ENCODE assay signal across 8 cellular contexts in genomic region chr1:228379165-228379460, GRCh38. TPM values are rescaled to one million over a fixed set of nuclear protein-coding genes. Genes with fewer than 3 reads are reported as not detected.
DNase-seq lines count a peak whose midpoint lies in the region; ATAC-seq and TF ChIP-seq lines count a peak whose summit lies in the region.

No MANE protein-coding gene starts in this region.

- H3K27ac ChIP-seq in endodermal cell (ENCODE audit: low read depth, low read length), result no peak overlapping the region
- no peak overlapping the region for H3K27ac ChIP-seq in naive thymus-derived CD4-positive, alpha-beta T cell (ENCODE audit: low read depth, low read length)

- no TSS peak for BruUV-seq in Caco-2 (replicated peaks; lab: Mats Ljungman, UMichigan)

- H3K9me3 Mint-ChIP-seq in Caco-2 (ENCODE audit: unreplicated experiment) (no peaks in the 10 kb centered on the region), endodermal cell (no peaks in the 10 kb centered on the region)
- no peaks in the 10 kb centered on the region for H3K9me3 Mint-ChIP-seq in naive thymus-derived CD4-positive, alpha-beta T cell

- no peak overlapping the region for H3K9ac ChIP-seq in endodermal cell (ENCODE audit: extremely low read depth, low read length, poor library complexity, severe bottlenecking)

- H3K9me3 ChIP-seq in Caco-2, result no peaks in the 10 kb centered on the region
- no peaks in the 10 kb centered on the region for H3K9me3 ChIP-seq in endodermal cell (ENCODE audit: control insufficient read depth, low read length)
- H3K9me3 ChIP-seq in naive thymus-derived CD4-positive, alpha-beta T cell (ENCODE audit: control insufficient read depth in 2 of 3, low read length in 3 of 3), result no peaks in the 10 kb centered on the region

- intact Hi-C loops in Caco-2 (cut with micrococcal nuclease; ENCODE audit: unreplicated experiment), result no loop called here
- intact Hi-C loops in naive thymus-derived CD4-positive, alpha-beta T cell (cut with micrococcal nuclease), result loop anchor here (1.0 to 5.0 kb wide), 6 partner anchors 25 to 248 kb away; partner anchors contain the start of gene RNF187 (in 1 of the 2)

- H3K27me3 Mint-ChIP-seq in Caco-2 (ENCODE audit: insufficient read depth, unreplicated experiment) (no peaks in the 10 kb centered on the region), endodermal cell (ENCODE audit: insufficient read depth) (peaks cover 56% of the 10 kb centered on the region)
- H3K27me3 Mint-ChIP-seq in naive thymus-derived CD4-positive, alpha-beta T cell, result peaks cover 0 to 47% (median 9%) of the 10 kb centered on the region in 5 donors

- POLR2A ChIA-PET in Caco-2 (lab: Charles Lee), result no interaction called here
- POLR2A ChIA-PET in naive thymus-derived CD4-positive, alpha-beta T cell (lab: Charles Lee), result interaction anchor here (0.5 kb wide), 1 partner anchor 116 kb away, joined by 3 read pairs; no protein-coding TSS in a partner anchor

- DNase-seq in Caco-2 (no peak), NCI-H2227 treated with DMSO at 0.1 percent for 48 hours (lab: John Stamatoyannopoulos, UW) (peak; percentile 17), endodermal cell (peak; percentile 77), NCI-H774 (lab: John Stamatoyannopoulos, UW) (no peak), HuH-7 (ENCODE audit: low spot score) (no peak)
- peak in 1 of 9 donors; percentile 16 for DNase-seq in naive thymus-derived CD4-positive, alpha-beta T cell
- DNase-seq in stimulated activated naive CD4-positive, alpha-beta T cell treated with Interleukin-2 at 50 U/mL for 16 hours (lab: John Stamatoyannopoulos, UW), result no peak

- no peak overlapping the region for H3K4me3 ChIP-seq in Caco-2 (ENCODE audit: low read depth, low read length)
- peak overlapping the region; percentile 81 for H3K4me3 ChIP-seq in endodermal cell (ENCODE audit: low read length)
- peak overlapping the region; percentile 37 for H3K4me3 ChIP-seq in naive thymus-derived CD4-positive, alpha-beta T cell (ENCODE audit: low read length)

- no peaks in the 10 kb centered on the region for H3K27me3 ChIP-seq in Caco-2 (replicated peaks; ENCODE audit: control insufficient read depth, insufficient read depth, low read length)
- peaks cover 52% of the 10 kb centered on the region for H3K27me3 ChIP-seq in endodermal cell (ENCODE audit: control insufficient read depth, insufficient read depth, low read length, poor library complexity, severe bottlenecking)
- peaks cover 0 to 4% of the 10 kb centered on the region in 2 donors for H3K27me3 ChIP-seq in naive thymus-derived CD4-positive, alpha-beta T cell (ENCODE audit: control insufficient read depth in 2 of 2, insufficient read depth in 2 of 2, low read length in 2 of 2)

- 10 to 11% methylated on average over 20 to 22 of the region's 22 CpGs for WGBS in endodermal cell (ENCODE audit: insufficient coverage in 1 of 2, insufficient read length in 1 of 2), 2 experiments

- H3K36me3 ChIP-seq in Caco-2 (ENCODE audit: control insufficient read depth, insufficient read depth, low read length) (no peaks in the 10 kb centered on the region), endodermal cell (ENCODE audit: control insufficient read depth, insufficient read depth, low read length) (no peaks in the 10 kb centered on the region)
- peaks cover 0 to 7% (median 0%) of the 10 kb centered on the region in 3 experiments for H3K36me3 ChIP-seq in naive thymus-derived CD4-positive, alpha-beta T cell (ENCODE audit: control insufficient read depth in 2 of 3, insufficient read depth in 3 of 3, low read length in 3 of 3)

- ATAC-seq in naive thymus-derived CD4-positive, alpha-beta T cell, result no peak
- ATAC-seq in GM18909 (IDR thresholded peaks at IDR 0.05; ENCODE audit: poor library complexity, unreplicated experiment), result no peak

- TF ChIP-seq CTCF in Caco-2 (IDR thresholded peaks at IDR 0.05; ENCODE audit: insufficient read depth in 1 of 2, low read depth in 1 of 2, low read length in 1 of 2, severe bottlenecking in 1 of 2, unreplicated experiment in 1 of 2), result no peak
- no peak for TF ChIP-seq CTCF in endodermal cell (conservative IDR thresholded peaks at IDR 0.05)

- peak overlapping the region; percentile 66 for H3K4me3 Mint-ChIP-seq in Caco-2 (ENCODE audit: unreplicated experiment)
- peak overlapping the region; percentile 73 for H3K4me3 Mint-ChIP-seq in endodermal cell
- peak overlapping the region; percentile 80 to 90 (median 84) for H3K4me3 Mint-ChIP-seq in naive thymus-derived CD4-positive, alpha-beta T cell

- CTCF ChIA-PET in Caco-2 (lab: Charles Lee), result no interaction called here
- CTCF ChIA-PET in naive thymus-derived CD4-positive, alpha-beta T cell (lab: Charles Lee), result no interaction called here

- H3K4me1 Mint-ChIP-seq in Caco-2 (ENCODE audit: low read depth, unreplicated experiment), result no peaks in the 10 kb centered on the region
- H3K4me1 Mint-ChIP-seq in endodermal cell, result peaks cover 4% of the 10 kb centered on the region
- H3K4me1 Mint-ChIP-seq in naive thymus-derived CD4-positive, alpha-beta T cell, result peaks cover 6 to 18% (median 8%) of the 10 kb centered on the region in 7 donors

- H3K36me3 Mint-ChIP-seq in Caco-2 (ENCODE audit: insufficient read depth, unreplicated experiment) (no peaks in the 10 kb centered on the region), endodermal cell (ENCODE audit: low read depth) (no peaks in the 10 kb centered on the region)
- peaks cover 0 to 4% (median 0%) of the 10 kb centered on the region in 5 donors for H3K36me3 Mint-ChIP-seq in naive thymus-derived CD4-positive, alpha-beta T cell

- H3K4me1 ChIP-seq in Caco-2 (no peaks in the 10 kb centered on the region), endodermal cell (ENCODE audit: control insufficient read depth, insufficient read depth, low read length) (no peaks in the 10 kb centered on the region)
- no peaks in the 10 kb centered on the region for H3K4me1 ChIP-seq in naive thymus-derived CD4-positive, alpha-beta T cell (ENCODE audit: control insufficient read depth in 2 of 2, insufficient read depth in 2 of 2, low read length in 2 of 2)

- H3K27ac Mint-ChIP-seq in Caco-2 (ENCODE audit: unreplicated experiment) (no peak overlapping the region), endodermal cell (peak overlapping the region; percentile 67)
- peak overlapping the region in 3 of 9 donors; percentile 25 to 70 (median 28) for H3K27ac Mint-ChIP-seq in naive thymus-derived CD4-positive, alpha-beta T cell

RNA-seq across cellular contexts. Expression of gene TRIM11, which starts 27.5 kb away (rescaled TPM):
- total RNA-seq in Caco-2 (2022) (48.3 and 51.7 TPM in 2 replicates), endodermal cell (10 to 100 TPM; 33.8 to 38.9 TPM)
- 18.2 TPM for polyA plus RNA-seq in endodermal cell (2013, experiment 1 of 2)
- polyA plus RNA-seq in endodermal cell (2013, experiment 2 of 2), result 19.0 TPM
- total RNA-seq in naive thymus-derived CD4-positive, alpha-beta T cell, result 10 to 100 TPM; 36.0 to 64.9 (median 48.2) TPM
- polyA plus RNA-seq in naive thymus-derived CD4-positive, alpha-beta T cell, result 10 to 100 TPM; 11.8 to 22.4 TPM

RNA-seq across cellular contexts. Expression of gene TRIM17, which starts 37.5 kb away (rescaled TPM):
- total RNA-seq in Caco-2 (2022), result 4.0 and 4.5 TPM in 2 replicates
- total RNA-seq in endodermal cell, result 10 to 100 TPM in 1 of 2 donors, 1 to 10 TPM in 1; 8.4 to 19.6 TPM
- polyA plus RNA-seq in endodermal cell (2013, experiment 1 of 2), result 4.8 TPM
- 3.4 TPM for polyA plus RNA-seq in endodermal cell (2013, experiment 2 of 2)
- 1 to 10 TPM in 3 of 5 experiments, under 1 TPM in 2; 0.92 to 2.5 (median 1.8) TPM for total RNA-seq in naive thymus-derived CD4-positive, alpha-beta T cell
- under 1 TPM; 0.18 to 0.44 TPM for polyA plus RNA-seq in naive thymus-derived CD4-positive, alpha-beta T cell

Comparison
In these comparisons a context has a peak if more than half of its experiments do, and no peak if none do; other contexts are left out.
1. DNase-seq: peak in NCI-H2227 treated with DMSO at 0.1 percent for 48 hours (single experiment) and endodermal cell (single experiment); none in Caco-2 (0 of 2), stimulated activated naive CD4-positive, alpha-beta T cell treated with Interleukin-2 at 50 U/mL for 16 hours (single experiment), NCI-H774 (single experiment) and HuH-7 (single experiment).
2. Peak in every context shown above with its lines, with median percentiles within 50 percentile points of each other: H3K4me3 Mint-ChIP-seq.